ENCODE assay signal across 14 cellular contexts in the genomic region with DNA sequence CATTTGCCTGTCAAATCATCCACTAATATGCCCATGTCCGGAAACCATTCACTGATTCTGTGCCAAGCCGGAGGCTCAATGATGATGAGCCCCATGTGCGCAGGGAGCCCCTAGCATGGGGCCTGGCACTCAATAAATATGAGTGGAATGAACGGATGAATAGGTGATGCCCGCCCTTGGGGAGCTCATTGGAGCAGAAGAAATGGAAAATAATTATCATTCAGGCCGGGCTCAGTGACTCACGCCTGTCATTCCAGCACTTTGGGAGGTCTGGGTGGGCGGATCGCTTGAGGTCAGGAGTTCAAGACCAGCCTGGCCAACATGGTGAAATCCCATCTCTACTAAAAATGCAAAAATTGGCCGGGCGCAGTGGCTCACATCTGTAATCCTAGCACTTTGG. TPM values are rescaled to one million over a fixed set of nuclear protein-coding genes. Genes with fewer than 3 reads are reported as not detected.
DNase-seq lines count a peak whose midpoint lies in the region; ATAC-seq and TF ChIP-seq lines count a peak whose summit lies in the region.
"Had no signal": no experiment of that assay in that cellular context is flagged by ENCODE, and none has a peak within 500 bp of the region (broad histone marks: within the 10 kb centered on the region; RNA-seq: fewer than 3 reads in every experiment).

No MANE protein-coding gene starts in this region.

- H3K9me3 ChIP-seq in CD4-positive, alpha-beta memory T cell (ENCODE audit: control insufficient read depth in 1 of 2, low read length in 2 of 2), result no peaks in the 10 kb centered on the region
- H3K9me3 ChIP-seq in upper lobe of right lung (no peaks in the 10 kb centered on the region), stomach (no peaks in the 10 kb centered on the region)

- ATAC-seq in HG02588 (IDR thresholded peaks at IDR 0.05; ENCODE audit: unreplicated experiment) (no peak), upper lobe of right lung (no peak)
- ATAC-seq: activated T-cell treated with anti-CD3 and anti-CD28 coated beads, Interleukin-2, amount 50 U/mL, for 4 hours; left cardiac atrium had no signal

- no peak overlapping the region for H3K4me3 Mint-ChIP-seq in CD4-positive, alpha-beta memory T cell
- H3K4me3 Mint-ChIP-seq in nephron progenitor cell, result no peak overlapping the region
- H3K4me3 Mint-ChIP-seq: activated T-cell treated with anti-CD3 and anti-CD28 coated beads, Interleukin-2, amount 50 U/mL, for 4 hours; CD8-positive, alpha-beta memory T cell had no signal

- no peak for TF ChIP-seq RAD21 in Ishikawa (IDR thresholded peaks at IDR 0.05; ENCODE audit: low read depth)

- CTCF ChIA-PET in CD4-positive, alpha-beta memory T cell (lab: Charles Lee; ENCODE audit: partially characterized antibody), result no interaction called here

- no peaks in the 10 kb centered on the region for H3K27me3 Mint-ChIP-seq in CD4-positive, alpha-beta memory T cell
- no peaks in the 10 kb centered on the region for H3K27me3 Mint-ChIP-seq in nephron progenitor cell (ENCODE audit: low read depth, poor library complexity)
- H3K27me3 Mint-ChIP-seq: CD8-positive, alpha-beta memory T cell had no signal

- POLR2A ChIA-PET in CD4-positive, alpha-beta memory T cell (lab: Charles Lee; ENCODE audit: partially characterized antibody), result interaction anchor here (1.2 to 2.3 kb wide), 2 partner anchors 11 to 25 kb away, joined by 5 to 9 read pairs; partner anchors contain the start of genes POR and RHBDD2

- peaks cover 0 to 2% (median 0%) of the 10 kb centered on the region in 8 donors for H3K9me3 Mint-ChIP-seq in CD4-positive, alpha-beta memory T cell
- H3K9me3 Mint-ChIP-seq in nephron progenitor cell, result no peaks in the 10 kb centered on the region
- H3K9me3 Mint-ChIP-seq: activated T-cell treated with anti-CD3 and anti-CD28 coated beads, Interleukin-2, amount 50 U/mL, for 4 hours; CD8-positive, alpha-beta memory T cell had no signal

- 74 to 89% (median 84%) methylated on average over 11 of the region's 11 CpGs for WGBS in stomach, 5 donors

- H3K4me1 Mint-ChIP-seq in CD4-positive, alpha-beta memory T cell, result peaks cover 0 to 6% (median 0%) of the 10 kb centered on the region in 4 donors
- H3K4me1 Mint-ChIP-seq in nephron progenitor cell, result peaks cover 18% of the 10 kb centered on the region
- H3K4me1 Mint-ChIP-seq: CD8-positive, alpha-beta memory T cell had no signal

- no peaks in the 10 kb centered on the region for H3K27me3 ChIP-seq in CD4-positive, alpha-beta memory T cell (ENCODE audit: insufficient read depth, low read length)
- H3K27me3 ChIP-seq in upper lobe of right lung (no peaks in the 10 kb centered on the region), stomach (no peaks in the 10 kb centered on the region)

- intact Hi-C loops in CD4-positive, alpha-beta memory T cell (cut with micrococcal nuclease), result no loop called here
- intact Hi-C loops in upper lobe of right lung (cut with DNase I), result no loop called here
- intact Hi-C loops in stomach (cut with DNase I; ENCODE audit: low total_unique reads), result no loop called here

- H3K27ac ChIP-seq in CD4-positive, alpha-beta memory T cell (ENCODE audit: low read depth, low read length), result no peak overlapping the region
- H3K27ac ChIP-seq in upper lobe of right lung (no peak overlapping the region), stomach (no peak overlapping the region)

- peak; percentile 98 for TF ChIP-seq EP300 in Ishikawa (IDR thresholded peaks at IDR 0.05; ENCODE audit: borderline replicate concordance)
- no peak for TF ChIP-seq EP300 in stomach (IDR thresholded peaks at IDR 0.05)

- no peak for TF ChIP-seq POLR2A in stomach (IDR thresholded peaks at IDR 0.05)

- no peak for DNase-seq in CD4-positive, alpha-beta memory T cell
- peak; percentile 43 for DNase-seq in astrocyte of the cerebellum (ENCODE audit: low read depth)
- no peak for DNase-seq in nephron progenitor cell
- no peak for DNase-seq in GM13976 (ENCODE audit: low spot score)
- no peak for DNase-seq in upper lobe of right lung
- no peak for DNase-seq in stomach
- DNase-seq: activated CD4-positive, CD25-positive, alpha-beta regulatory T cell; activated T-cell treated with anti-CD3 and anti-CD28 coated beads, Interleukin-2, amount 50 U/mL, for 4 hours; CD8-positive, alpha-beta memory T cell; left cardiac atrium; NCI-H1436; NCI-H510A had no signal

- no peaks in the 10 kb centered on the region for H3K4me1 ChIP-seq in CD4-positive, alpha-beta memory T cell (ENCODE audit: insufficient read depth, low read length)
- peaks cover 24% of the 10 kb centered on the region for H3K4me1 ChIP-seq in upper lobe of right lung
- peaks cover 0 to 23% (median 13%) of the 10 kb centered on the region in 4 donors for H3K4me1 ChIP-seq in stomach

- H3K36me3 ChIP-seq in CD4-positive, alpha-beta memory T cell (ENCODE audit: insufficient read depth, low read length), result peaks cover 30% of the 10 kb centered on the region
- H3K36me3 ChIP-seq in upper lobe of right lung (peaks cover 33% of the 10 kb centered on the region), stomach (peaks cover 17 to 50% (median 42%) of the 10 kb centered on the region in 4 donors)

- H3K27ac Mint-ChIP-seq in CD4-positive, alpha-beta memory T cell, result peak overlapping the region in 4 of 7 donors; percentile 38 to 60 (median 54)
- peak overlapping the region; percentile 89 for H3K27ac Mint-ChIP-seq in nephron progenitor cell

- peaks cover 23 to 33% of the 10 kb centered on the region in 2 donors for H3K36me3 Mint-ChIP-seq in CD4-positive, alpha-beta memory T cell
- H3K36me3 Mint-ChIP-seq in nephron progenitor cell (ENCODE audit: low read depth), result peaks cover 43% of the 10 kb centered on the region

- H3K4me3 ChIP-seq in CD4-positive, alpha-beta memory T cell (ENCODE audit: low read length in 2 of 2), result no peak overlapping the region
- no peak overlapping the region for H3K4me3 ChIP-seq in astrocyte of the cerebellum (ENCODE audit: low read depth, low read length)
- no peak overlapping the region for H3K4me3 ChIP-seq in upper lobe of right lung
- no peak overlapping the region for H3K4me3 ChIP-seq in stomach

- in situ Hi-C loops in astrocyte of the cerebellum (cut with HindIII; ENCODE audit: low sequenced_read_pairs), result no loop called here
- in situ Hi-C loops in GM13976 (cut with MboI; ENCODE audit: low sequenced_read_pairs, unreplicated experiment), result no loop called here

- no peak for TF ChIP-seq CTCF in astrocyte of the cerebellum (IDR thresholded peaks at IDR 0.05; ENCODE audit: low read depth, low read length, missing control alignments)
- no peak for TF ChIP-seq CTCF in nephron progenitor cell (IDR thresholded peaks at IDR 0.05)
- no peak for TF ChIP-seq CTCF in GM13976 (IDR thresholded peaks at IDR 0.05; ENCODE audit: borderline replicate concordance, control extremely low read depth, extremely low read depth, insufficient read depth, missing control alignments)
- no peak for TF ChIP-seq CTCF in upper lobe of right lung (IDR thresholded peaks at IDR 0.05)
- no peak for TF ChIP-seq CTCF in stomach (IDR thresholded peaks at IDR 0.05)

TF ChIP-seq in Ishikawa, 13 proteins besides CTCF, POLR2A, EP300 and RAD21 (continues in another document):
- TF ChIP-seq USF1 (IDR thresholded peaks at IDR 0.05) (peak; percentile 9; the same call in 1 of the 2 replicates), TCF12 (IDR thresholded peaks at IDR 0.05; ENCODE audit: low read depth) (peak; percentile 98), YY1 (IDR thresholded peaks at IDR 0.05; ENCODE audit: low read depth) (peak; percentile 31; the same call in 1 of the 2 replicates), TAF1 (IDR thresholded peaks at IDR 0.05; ENCODE audit: low read depth) (no peak), EGR1 (IDR thresholded peaks at IDR 0.05) (peak; percentile 75; the same call in 1 of the 2 replicates), CREB1 (IDR thresholded peaks at IDR 0.05; ENCODE audit: low read depth) (no peak), CEBPB (IDR thresholded peaks at IDR 0.05) (peak; percentile 13; the same call in 1 of the 2 replicates)
- TF ChIP-seq, protein P1, sequence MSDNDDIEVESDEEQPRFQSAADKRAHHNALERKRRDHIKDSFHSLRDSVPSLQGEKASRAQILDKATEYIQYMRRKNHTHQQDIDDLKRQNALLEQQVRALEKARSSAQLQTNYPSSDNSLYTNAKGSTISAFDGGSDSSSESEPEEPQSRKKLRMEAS (IDR thresholded peaks at IDR 0.05), result peak; percentile 79

RNA-seq across cellular contexts. Expression of gene RHBDD2, which starts 11.0 kb away (rescaled TPM):
- total RNA-seq in CD4-positive, alpha-beta memory T cell, result 10 to 100 TPM; 47.1 to 53.2 TPM
- 100 to 1,000 TPM; 108 to 119 TPM for polyA plus RNA-seq in CD4-positive, alpha-beta memory T cell
- 68.6 TPM for total RNA-seq in upper lobe of right lung
- 10 to 100 TPM; 15.8 to 95.9 (median 25.0) TPM for total RNA-seq in stomach
- 10 to 100 TPM; 43.9 to 50.4 (median 47.0) TPM for polyA plus RNA-seq in stomach

RNA-seq across cellular contexts. Expression of gene POR, which starts 25.1 kb away (rescaled TPM):
- total RNA-seq in CD4-positive, alpha-beta memory T cell, result 10 to 100 TPM; 60.2 to 71.1 TPM
- polyA plus RNA-seq in CD4-positive, alpha-beta memory T cell, result 10 to 100 TPM; 45.6 to 47.7 TPM
- 232 TPM for total RNA-seq in upper lobe of right lung
- 100 to 1,000 TPM in 1 of 5 donors, 10 to 100 TPM in 4; 36.2 to 304 (median 78.0) TPM for total RNA-seq in stomach
- 10 to 100 TPM; 30.4 to 88.6 (median 42.0) TPM for polyA plus RNA-seq in stomach
